10 cellular contexts compared by ENCODE assay signal in genomic region chr12:14614704-14615121, GRCh38. TPM values are rescaled to one million over a fixed set of nuclear protein-coding genes. Genes with fewer than 3 reads are reported as not detected.
DNase-seq lines count a peak whose midpoint lies in the region; ATAC-seq and FAIRE-seq lines count a peak whose summit lies in the region.
"Had no signal": no experiment of that assay in that cellular context is flagged by ENCODE, and none has a peak within 500 bp of the region (broad histone marks: within the 10 kb centered on the region; RNA-seq: fewer than 3 reads in every experiment).

No MANE protein-coding gene starts in this region.

- H3K27ac ChIP-seq in SJCRH30 = no peak overlapping the region
- H3K27ac ChIP-seq: KMS-11, SK-N-MC had no signal

- DNase-seq in GM18507 (ENCODE audit: extremely low spot score, insufficient read length, low read depth) (no peak), HT1080 (ENCODE audit: low read depth) (peak; percentile 1), inferior parietal cortex (ENCODE audit: extremely low spot score) (peak; percentile 12), SJCRH30 (no peak), HuH-7.5 (ENCODE audit: low spot score) (no peak), NCI-H187 (lab: John Stamatoyannopoulos, UW) (no peak), COR-L47 (lab: John Stamatoyannopoulos, UW) (no peak)

- H3K36me3 ChIP-seq in SJCRH30 = no peaks in the 10 kb centered on the region

- H3K9me3 ChIP-seq in SJCRH30 (replicated peaks) = no peaks in the 10 kb centered on the region; the same call in 1 of the 2 replicates

- no peak overlapping the region for H3K4me3 ChIP-seq in SJCRH30
- H3K4me3 ChIP-seq: SK-N-MC had no signal

- H3K4me1 ChIP-seq in SJCRH30 = no peaks in the 10 kb centered on the region

- peak; percentile 44 for ATAC-seq in GM21786 (IDR thresholded peaks at IDR 0.05; ENCODE audit: unreplicated experiment)

- H3K27me3 ChIP-seq in SJCRH30 = no peaks in the 10 kb centered on the region

- peak; percentile 91 for FAIRE-seq in GM18507 (lab: Jason Lieb, UNC)

RNA-seq across cellular contexts. Expression of gene PLBD1, which starts 47.0 kb away (rescaled TPM):
- not detected in 2 replicates for total RNA-seq in HT1080 (2014; rRNA removed; shearing (Covaris generic))
- not detected in 2 replicates for polyA plus RNA-seq in HT1080 (2015; cell fraction: cytosol; rRNA removed)
- not detected in 2 replicates for polyA plus RNA-seq in HT1080 (2015; cell fraction: nucleus; rRNA removed)
- not detected in 2 replicates for total RNA-seq in SJCRH30 (2014; rRNA removed; shearing (Covaris generic))

Comparison
In these comparisons a context has a peak if more than half of its experiments do, and no peak if none do; other contexts are left out.
1. DNase-seq: peak in HT1080 (single experiment) and inferior parietal cortex (single experiment); none in GM18507 (single experiment), SJCRH30 (0 of 2), HuH-7.5 (single experiment), NCI-H187 (0 of 2) and COR-L47 (single experiment).